In the genomic region with DNA sequence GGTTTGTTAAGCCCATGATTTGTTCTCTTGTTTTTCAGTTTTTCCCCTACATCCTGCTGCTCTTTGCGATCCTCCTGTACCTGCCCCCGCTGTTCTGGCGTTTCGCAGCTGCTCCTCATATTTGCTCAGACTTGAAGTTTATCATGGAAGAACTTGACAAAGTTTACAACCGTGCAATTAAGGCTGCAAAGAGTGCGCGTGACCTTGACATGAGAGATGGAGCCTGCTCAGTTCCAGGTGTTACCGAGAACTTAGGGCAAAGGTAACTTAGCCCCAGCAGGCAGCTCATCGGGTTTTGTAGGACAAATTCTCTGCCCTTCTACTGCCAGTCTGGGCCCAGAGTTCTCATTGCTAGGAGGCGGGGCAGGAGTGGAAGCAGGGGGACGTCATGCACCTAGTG, we compare ENCODE assay signal across 20 cellular contexts.
"Had no signal": no experiment of that assay in that cellular context is flagged by ENCODE, and none has a peak within 500 bp of the region (broad histone marks: within the 10 kb centered on the region; RNA-seq: fewer than 3 reads in every experiment).

No MANE protein-coding gene starts in this region.

- H3K27ac ChIP-seq: coronary artery, left lung, neural progenitor cell, prostate gland, right atrium auricular region, thoracic aorta, tibial nerve, upper lobe of right lung, uterus had no signal

- ATAC-seq: left lung; naive thymus-derived CD4-positive, alpha-beta T cell; sciatic nerve; stimulated activated naive B cell treated with anti-CD40 and anti-IgM and Interleukin-4, amounts not matched to agents 10 μg/mL and 1 μg/mL and 100 μg/mL, for 72 hours; upper lobe of right lung had no signal

- DNase-seq: dermis blood vessel endothelial cell; effector memory CD4-positive, alpha-beta T cell; left lung; mesenchymal stem cell; naive thymus-derived CD4-positive, alpha-beta T cell; stimulated activated CD4-positive, alpha-beta T cell treated with anti-CD3 and anti-CD28 coated beads, Interleukin-2, amount 100 ng/mL, for 24 hours; stimulated activated CD4-positive, alpha-beta T cell treated with anti-CD3 and anti-CD28 coated beads, Interleukin-4, amount 100 ng/mL, for 24 hours; stimulated activated naive B cell treated with anti-CD40 and anti-IgM and Interleukin-4, amounts not matched to agents 10 μg/mL and 1 μg/mL and 100 μg/mL, for 72 hours; upper lobe of right lung; uterus had no signal

- H3K27me3 Mint-ChIP-seq: naive thymus-derived CD4-positive, alpha-beta T cell; stimulated activated naive B cell treated with anti-CD40 and anti-IgM and Interleukin-4, amounts not matched to agents 10 μg/mL and 1 μg/mL and 100 μg/mL, for 72 hours; stimulated activated naive CD8-positive, alpha-beta T cell treated with anti-CD3 and anti-CD28 coated beads, Interleukin-15, Interleukin-2, amounts not matched to agents 100 ng/mL and 50 ng/mL, for 24 hours had no signal

- H3K9me3 Mint-ChIP-seq: mesothelial cell of epicardium; naive thymus-derived CD4-positive, alpha-beta T cell; neural progenitor cell; stimulated activated naive B cell treated with anti-CD40 and anti-IgM and Interleukin-4, amounts not matched to agents 10 μg/mL and 1 μg/mL and 100 μg/mL, for 72 hours; stimulated activated naive CD8-positive, alpha-beta T cell treated with anti-CD3 and anti-CD28 coated beads, Interleukin-15, Interleukin-2, amounts not matched to agents 100 ng/mL and 50 ng/mL, for 24 hours had no signal

- H3K4me3 Mint-ChIP-seq: mesothelial cell of epicardium; naive thymus-derived CD4-positive, alpha-beta T cell; nephron; neural progenitor cell; stimulated activated naive B cell treated with anti-CD40 and anti-IgM and Interleukin-4, amounts not matched to agents 10 μg/mL and 1 μg/mL and 100 μg/mL, for 72 hours; stimulated activated naive CD8-positive, alpha-beta T cell treated with anti-CD3 and anti-CD28 coated beads, Interleukin-15, Interleukin-2, amounts not matched to agents 100 ng/mL and 50 ng/mL, for 24 hours had no signal

- H3K4me3 ChIP-seq: coronary artery, left lung, neural progenitor cell, prostate gland, right atrium auricular region, thoracic aorta, tibial nerve, upper lobe of right lung, uterus had no signal

- H3K27ac Mint-ChIP-seq: mesothelial cell of epicardium; naive thymus-derived CD4-positive, alpha-beta T cell; nephron; neural progenitor cell; stimulated activated naive B cell treated with anti-CD40 and anti-IgM and Interleukin-4, amounts not matched to agents 10 μg/mL and 1 μg/mL and 100 μg/mL, for 72 hours had no signal

- H3K36me3 ChIP-seq: uterus had no signal

- H3K4me1 ChIP-seq: left lung, neural progenitor cell, prostate gland, right atrium auricular region, uterus had no signal

- H3K27me3 ChIP-seq: left lung, neural progenitor cell, right atrium auricular region, tibial nerve, upper lobe of right lung, uterus had no signal

- H3K9me3 ChIP-seq: left lung, prostate gland, right atrium auricular region, thoracic aorta, tibial nerve, upper lobe of right lung, uterus had no signal
